ENCODE assay signal across 10 cellular contexts in genomic region chr6:111759413-111759835, GRCh38.
DNase-seq lines count a peak whose midpoint lies in the region; ATAC-seq and TF ChIP-seq lines count a peak whose summit lies in the region.
"Had no signal": no experiment of that assay in that cellular context is flagged by ENCODE, and none has a peak within 500 bp of the region (broad histone marks: within the 10 kb centered on the region; RNA-seq: fewer than 3 reads in every experiment).

No MANE protein-coding gene starts in this region.

- no peaks in the 10 kb centered on the region for H3K27me3 ChIP-seq in DND-41 (ENCODE audit: insufficient read depth, low read length, poor library complexity)
- no peaks in the 10 kb centered on the region for H3K27me3 ChIP-seq in sigmoid colon
- no peaks in the 10 kb centered on the region for H3K27me3 ChIP-seq in WERI-Rb-1 (ENCODE audit: insufficient read depth, low read depth, severe bottlenecking)

- H3K9me3 ChIP-seq in DND-41 (ENCODE audit: insufficient read depth, low read length, severe bottlenecking) (no peaks in the 10 kb centered on the region), sigmoid colon (no peaks in the 10 kb centered on the region), WERI-Rb-1 (ENCODE audit: severe bottlenecking) (no peaks in the 10 kb centered on the region)

- no peak for TF ChIP-seq EP300 in sigmoid colon (IDR thresholded peaks at IDR 0.05)

- H3K4me1 ChIP-seq in DND-41 (ENCODE audit: insufficient read depth, low read length) (peaks cover 45% of the 10 kb centered on the region), sigmoid colon (peaks cover 0 to 55% (median 47%) of the 10 kb centered on the region in 4 donors)

- ATAC-seq in DND-41 (ENCODE audit: insufficient read depth, low read depth) (peak; percentile 36), HG03175 (IDR thresholded peaks at IDR 0.05; ENCODE audit: unreplicated experiment) (no peak)

- H2AFZ ChIP-seq in DND-41 (ENCODE audit: low read depth, low read length): no peak overlapping the region

- H4K20me1 ChIP-seq in DND-41 (ENCODE audit: insufficient read depth, low read length): peaks cover 28% of the 10 kb centered on the region

- TF ChIP-seq POLR2A in sigmoid colon (IDR thresholded peaks at IDR 0.05): no peak

- peak overlapping the region; percentile 88 for H3K27ac Mint-ChIP-seq in endothelial cell (ENCODE audit: unreplicated experiment)

- peaks cover 17% of the 10 kb centered on the region for H3K27me3 Mint-ChIP-seq in endothelial cell (ENCODE audit: unreplicated experiment)

- peaks cover 65% of the 10 kb centered on the region for H3K79me2 ChIP-seq in DND-41 (ENCODE audit: insufficient read depth, low read length)

- intact Hi-C loops in sigmoid colon (cut with DNase I): no loop called here

- H3K27ac ChIP-seq in DND-41 (ENCODE audit: low read length) (peak overlapping the region; percentile 63), sigmoid colon (peak overlapping the region; percentile 53 to 90 (median 80)), WERI-Rb-1 (no peak overlapping the region)

- peaks cover 86% of the 10 kb centered on the region for H3K4me1 Mint-ChIP-seq in endothelial cell (ENCODE audit: unreplicated experiment)

- TF ChIP-seq CTCF in DND-41 (IDR thresholded peaks at IDR 0.05; ENCODE audit: borderline replicate concordance, extremely low read depth, low read length, poor library complexity, severe bottlenecking): no peak
- no peak for TF ChIP-seq CTCF in endothelial cell (IDR thresholded peaks at IDR 0.05; ENCODE audit: unreplicated experiment)
- no peak for TF ChIP-seq CTCF in sigmoid colon (IDR thresholded peaks at IDR 0.05)
- no peak for TF ChIP-seq CTCF in WERI-Rb-1 (IDR thresholded peaks at IDR 0.05; ENCODE audit: low read depth, low read length)

- peak overlapping the region; percentile 78 for H3K4me3 Mint-ChIP-seq in endothelial cell (ENCODE audit: unreplicated experiment)

- DNase-seq in DND-41 (no peak), endothelial cell (ENCODE audit: low spot score) (no peak), sigmoid colon (no peak), pons (ENCODE audit: low spot score) (no peak), iPS-NIHi11 (ENCODE audit: low spot score) (no peak), WERI-Rb-1 (no peak)
- DNase-seq in activated CD4-positive, CD25-positive, alpha-beta regulatory T cell treated with anti-CD3 and anti-CD28 coated beads, Interleukin-2, amount 50 U/mL, for 72 hours: peak; percentile 46
- DNase-seq: NCI-H187, SHP77 treated with DMSO at 0.1 percent for 48 hours had no signal

- no peak overlapping the region for H3K4me3 ChIP-seq in DND-41 (ENCODE audit: low read depth in 1 of 2, low read length in 2 of 2)
- peak overlapping the region; percentile 6 to 39 (median 29) for H3K4me3 ChIP-seq in sigmoid colon
- no peak overlapping the region for H3K4me3 ChIP-seq in WERI-Rb-1 (ENCODE audit: low read depth, low read length)

- H3K4me2 ChIP-seq in DND-41 (ENCODE audit: insufficient read depth, low read length): no peak overlapping the region

- H3K9ac ChIP-seq in DND-41 (ENCODE audit: low read depth, low read length): no peak overlapping the region

- H3K9me3 Mint-ChIP-seq in endothelial cell (ENCODE audit: unreplicated experiment): no peaks in the 10 kb centered on the region

- H3K36me3 ChIP-seq in DND-41 (ENCODE audit: insufficient read depth, low read length) (peaks cover 25% of the 10 kb centered on the region), sigmoid colon (no peaks in the 10 kb centered on the region), WERI-Rb-1 (no peaks in the 10 kb centered on the region)

- peaks cover 30% of the 10 kb centered on the region for H3K36me3 Mint-ChIP-seq in endothelial cell (ENCODE audit: low read depth, unreplicated experiment)

- WGBS in sigmoid colon, 2 donors: 49 to 82% methylated on average over 10 of the region's 10 CpGs

Comparison
In these comparisons a context has a peak if more than half of its experiments do, and no peak if none do; other contexts are left out.
1. H3K4me3 ChIP-seq: peak in sigmoid colon (4 of 4); none in DND-41 (0 of 2) and WERI-Rb-1 (single experiment).